ENCODE assay signal across 26 cellular contexts in genomic region chr16:69844441-69844840, GRCh38.
DNase-seq lines count a peak whose midpoint lies in the region; ATAC-seq, FAIRE-seq and TF ChIP-seq lines count a peak whose summit lies in the region.
"Had no signal": no experiment of that assay in that cellular context is flagged by ENCODE, and none has a peak within 500 bp of the region (broad histone marks: within the 10 kb centered on the region; RNA-seq: fewer than 3 reads in every experiment).

No MANE protein-coding gene starts in this region.

- no TSS peak for BruUV-seq in HepG2 (replicated peaks; lab: Mats Ljungman, UMichigan)

- H3K9me3 ChIP-seq in HepG2 (ENCODE audit: low read length): no peaks in the 10 kb centered on the region
- H3K9me3 ChIP-seq in right lobe of liver: no peaks in the 10 kb centered on the region
- H3K9me3 ChIP-seq in spleen: no peaks in the 10 kb centered on the region
- H3K9me3 ChIP-seq: A549; BE2C; BLaER1 treated with 17β-estradiol and CSF1 and Interleukin-3, amounts not matched to agents 10 nM and 100 nM; HAP-1 had no signal

- TF ChIP-seq EP300 in HepG2 (IDR thresholded peaks at IDR 0.05; ENCODE audit: low read depth in 2 of 2, low read length in 2 of 2): no peak
- no peak for TF ChIP-seq EP300 in HepG2 (CRISPR knock-in tag; IDR thresholded peaks at IDR 0.05; ENCODE audit: borderline replicate concordance)

- H3K9ac ChIP-seq in HepG2 (ENCODE audit: insufficient read depth, low read depth, low read length): no peak overlapping the region
- H3K9ac ChIP-seq: BLaER1 treated with 17β-estradiol and CSF1 and Interleukin-3, amounts not matched to agents 10 nM and 100 nM; GM23248 had no signal

- WGBS in HepG2 (ENCODE audit: low lambda C conversion rate): 80% methylated on average over 8 of the region's 8 CpGs
- 81% methylated on average over 6 of the region's 8 CpGs for WGBS in right lobe of liver (ENCODE audit: insufficient coverage, low coverage, low lambda C conversion rate, missing lambda C conversion rate)
- WGBS in spleen, 5 donors: 71 to 87% (median 79%) methylated on average over 8 of the region's 8 CpGs

- no peak for TF ChIP-seq POLR2A in HepG2 (IDR thresholded peaks at IDR 0.05; ENCODE audit: insufficient read depth in 1 of 2, low read depth in 2 of 2, low read length in 2 of 2)
- no peak for TF ChIP-seq POLR2A in right lobe of liver (IDR thresholded peaks at IDR 0.05)
- no peak for TF ChIP-seq POLR2A in spleen (IDR thresholded peaks at IDR 0.05)

- no peaks in the 10 kb centered on the region for H3K79me2 ChIP-seq in HepG2 (ENCODE audit: insufficient read depth, low read length)

- POLR2A ChIA-PET in HepG2 (lab: Yijun Ruan, JAX): no interaction called here

- CTCF ChIA-PET in HepG2 (lab: Yijun Ruan, JAX; ENCODE audit: low intra/inter-chr PET ratio, low total read pairs): no interaction called here

- in situ Hi-C loops in HepG2 (cut with HindIII; ENCODE audit: extremely low pct_ligation_motif_present, low pct_unique_long_range_greater_than_20kb): no loop called here

- H3K27me3 ChIP-seq in HepG2 (ENCODE audit: control insufficient read depth in 1 of 2, insufficient read depth in 2 of 2, low read length in 2 of 2) (no peaks in the 10 kb centered on the region), right lobe of liver (no peaks in the 10 kb centered on the region), bronchial epithelial cell (ENCODE audit: control insufficient read depth, insufficient read depth, low read length) (no peaks in the 10 kb centered on the region), spleen (replicated peaks in 1 of 7) (no peaks in the 10 kb centered on the region)
- H3K27me3 ChIP-seq: BE2C; BLaER1 treated with 17β-estradiol and CSF1 and Interleukin-3, amounts not matched to agents 10 nM and 100 nM had no signal

- no peak overlapping the region for H3K4me2 ChIP-seq in HepG2 (ENCODE audit: low read depth, low read length)
- H3K4me2 ChIP-seq: A549; BLaER1 treated with 17β-estradiol and CSF1 and Interleukin-3, amounts not matched to agents 10 nM and 100 nM had no signal

- intact Hi-C loops in HepG2 (cut with micrococcal nuclease; ENCODE audit: unreplicated experiment) (no loop called here), right lobe of liver (cut with DNase I) (no loop called here), spleen (cut with DNase I; ENCODE audit: low total_unique reads) (no loop called here)

- no peak for DNase-seq in HepG2 (ENCODE audit: low spot score)
- no peak for DNase-seq in right lobe of liver
- DNase-seq in bronchial epithelial cell (ENCODE audit: low read depth): no peak
- DNase-seq in spleen: no peak
- no peak for DNase-seq in GOT3 (lab: John Stamatoyannopoulos, UW)
- DNase-seq: ACHN; AML-193; BE2C; CD4-positive, alpha-beta T cell; CD8-positive, alpha-beta memory T cell; DMS 273 treated with DMSO at 0.1 percent for 48 hours; DMS79; EL; GDM1; GM23248; HFFc6 had no signal

- H4K20me1 ChIP-seq in HepG2 (ENCODE audit: insufficient read depth, low read length): no peaks in the 10 kb centered on the region

- H3K36me3 ChIP-seq in HepG2 (replicated peaks in 1 of 2; ENCODE audit: control insufficient read depth in 1 of 2, insufficient read depth in 2 of 2, low read length in 2 of 2) (peaks cover 4 to 25% of the 10 kb centered on the region in 2 experiments; a peak in 4 of 5 replicates), right lobe of liver (peaks cover 0 to 10% (median 1%) of the 10 kb centered on the region in 4 donors), bronchial epithelial cell (ENCODE audit: control insufficient read depth, insufficient read depth, low read length) (peaks cover 2% of the 10 kb centered on the region), spleen (peaks cover 0 to 100% (median 39%) of the 10 kb centered on the region in 6 donors)
- H3K36me3 ChIP-seq: BE2C, HAP-1 had no signal

- no peak for ATAC-seq in HepG2
- ATAC-seq in right lobe of liver: no peak
- ATAC-seq in HG02610 (IDR thresholded peaks at IDR 0.05; ENCODE audit: unreplicated experiment): no peak
- ATAC-seq in HG03460 (IDR thresholded peaks at IDR 0.05; ENCODE audit: unreplicated experiment): no peak
- ATAC-seq: A549, GM12878 had no signal

- no peak overlapping the region for H3K4me3 ChIP-seq in HepG2 (replicated peaks in 1 of 3; ENCODE audit: insufficient read depth in 1 of 3, low read depth in 2 of 3, low read length in 3 of 3)
- no peak overlapping the region for H3K4me3 ChIP-seq in right lobe of liver
- no peak overlapping the region for H3K4me3 ChIP-seq in bronchial epithelial cell (ENCODE audit: low read depth, low read length)
- no peak overlapping the region for H3K4me3 ChIP-seq in spleen
- H3K4me3 ChIP-seq: A549; BLaER1 treated with 17β-estradiol and CSF1 and Interleukin-3, amounts not matched to agents 10 nM and 100 nM; GM12878; GM23248; HAP-1 had no signal

- H3K27ac ChIP-seq in HepG2 (ENCODE audit: extremely low read length, insufficient read depth, low read length) (peak overlapping the region; percentile 34), right lobe of liver (no peak overlapping the region), spleen (peak overlapping the region in 6 of 8 donors; percentile 52 to 72 (median 68))
- H3K27ac ChIP-seq: 22Rv1; A549; BLaER1 treated with 17β-estradiol and CSF1 and Interleukin-3, amounts not matched to agents 10 nM and 100 nM; GM23248 had no signal

- TF ChIP-seq CTCF in HepG2 (CRISPR knock-in tag; IDR thresholded peaks at IDR 0.05): no peak
- TF ChIP-seq CTCF in right lobe of liver (IDR thresholded peaks at IDR 0.05): no peak
- TF ChIP-seq CTCF in bronchial epithelial cell (IDR thresholded peaks at IDR 0.05; ENCODE audit: insufficient read depth, low read length, severe bottlenecking): no peak
- no peak for TF ChIP-seq CTCF in spleen (IDR thresholded peaks at IDR 0.05 in 8 of 11, conservative IDR thresholded peaks at IDR 0.05 in 3 of 11)

- no peak for FAIRE-seq in HepG2 (lab: Jason Lieb, UNC)
- FAIRE-seq in bronchial epithelial cell (lab: Jason Lieb, UNC): peak; percentile 83
- FAIRE-seq: A549, D721Med, GM12878, GM19239, H54 had no signal

- no peak overlapping the region for H2AFZ ChIP-seq in HepG2 (ENCODE audit: low read length)
- H2AFZ ChIP-seq: GM23248 had no signal

- H3K4me1 ChIP-seq in HepG2 (ENCODE audit: insufficient read depth, low read length) (peaks cover 73% of the 10 kb centered on the region), right lobe of liver (no peaks in the 10 kb centered on the region), spleen (peaks cover 2 to 31% (median 7%) of the 10 kb centered on the region in 6 donors)
- H3K4me1 ChIP-seq: A549, BE2C, HAP-1 had no signal

- no peak for TF ChIP-seq RAD21 in HepG2 (CRISPR knock-in tag; IDR thresholded peaks at IDR 0.05)

TF ChIP-seq in HepG2, 621 proteins besides CTCF, POLR2A, EP300 and RAD21 (continues in another document):
- no peak for TF ChIP-seq BORCS8-MEF2B (CRISPR knock-in tag; IDR thresholded peaks at IDR 0.05)
- no peak for TF ChIP-seq SRY (CRISPR knock-in tag; IDR thresholded peaks at IDR 0.05)
- TF ChIP-seq ZNF605 (CRISPR knock-in tag; IDR thresholded peaks at IDR 0.05): no peak
- TF ChIP-seq, protein P1, sequence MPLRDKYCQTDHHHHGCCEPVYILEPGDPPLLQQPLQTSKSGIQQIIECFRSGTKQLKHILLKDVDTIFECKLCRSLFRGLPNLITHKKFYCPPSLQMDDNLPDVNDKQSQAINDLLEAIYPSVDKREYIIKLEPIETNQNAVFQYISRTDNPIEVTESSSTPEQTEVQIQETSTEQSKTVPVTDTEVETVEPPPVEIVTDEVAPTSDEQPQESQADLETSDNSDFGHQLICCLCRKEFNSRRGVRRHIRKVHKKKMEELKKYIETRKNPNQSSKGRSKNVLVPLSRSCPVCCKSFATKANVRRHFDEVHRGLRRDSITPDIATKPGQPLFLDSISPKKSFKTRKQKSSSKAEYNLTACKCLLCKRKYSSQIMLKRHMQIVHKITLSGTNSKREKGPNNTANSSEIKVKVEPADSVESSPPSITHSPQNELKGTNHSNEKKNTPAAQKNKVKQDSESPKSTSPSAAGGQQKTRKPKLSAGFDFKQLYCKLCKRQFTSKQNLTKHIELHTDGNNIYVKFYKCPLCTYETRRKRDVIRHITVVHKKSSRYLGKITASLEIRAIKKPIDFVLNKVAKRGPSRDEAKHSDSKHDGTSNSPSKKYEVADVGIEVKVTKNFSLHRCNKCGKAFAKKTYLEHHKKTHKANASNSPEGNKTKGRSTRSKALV (CRISPR knock-in tag; IDR thresholded peaks at IDR 0.05): no peak
- TF ChIP-seq ESRRA (CRISPR knock-in tag; IDR thresholded peaks at IDR 0.05; ENCODE audit: low read depth): 0 out of 2 replicates have a peak, but pooled peaks have one; percentile 3
- peak; percentile 23; the same call in 1 of the 2 replicates for TF ChIP-seq ETV5 (CRISPR knock-in tag; IDR thresholded peaks at IDR 0.05; ENCODE audit: borderline replicate concordance)
- TF ChIP-seq, protein P2, sequence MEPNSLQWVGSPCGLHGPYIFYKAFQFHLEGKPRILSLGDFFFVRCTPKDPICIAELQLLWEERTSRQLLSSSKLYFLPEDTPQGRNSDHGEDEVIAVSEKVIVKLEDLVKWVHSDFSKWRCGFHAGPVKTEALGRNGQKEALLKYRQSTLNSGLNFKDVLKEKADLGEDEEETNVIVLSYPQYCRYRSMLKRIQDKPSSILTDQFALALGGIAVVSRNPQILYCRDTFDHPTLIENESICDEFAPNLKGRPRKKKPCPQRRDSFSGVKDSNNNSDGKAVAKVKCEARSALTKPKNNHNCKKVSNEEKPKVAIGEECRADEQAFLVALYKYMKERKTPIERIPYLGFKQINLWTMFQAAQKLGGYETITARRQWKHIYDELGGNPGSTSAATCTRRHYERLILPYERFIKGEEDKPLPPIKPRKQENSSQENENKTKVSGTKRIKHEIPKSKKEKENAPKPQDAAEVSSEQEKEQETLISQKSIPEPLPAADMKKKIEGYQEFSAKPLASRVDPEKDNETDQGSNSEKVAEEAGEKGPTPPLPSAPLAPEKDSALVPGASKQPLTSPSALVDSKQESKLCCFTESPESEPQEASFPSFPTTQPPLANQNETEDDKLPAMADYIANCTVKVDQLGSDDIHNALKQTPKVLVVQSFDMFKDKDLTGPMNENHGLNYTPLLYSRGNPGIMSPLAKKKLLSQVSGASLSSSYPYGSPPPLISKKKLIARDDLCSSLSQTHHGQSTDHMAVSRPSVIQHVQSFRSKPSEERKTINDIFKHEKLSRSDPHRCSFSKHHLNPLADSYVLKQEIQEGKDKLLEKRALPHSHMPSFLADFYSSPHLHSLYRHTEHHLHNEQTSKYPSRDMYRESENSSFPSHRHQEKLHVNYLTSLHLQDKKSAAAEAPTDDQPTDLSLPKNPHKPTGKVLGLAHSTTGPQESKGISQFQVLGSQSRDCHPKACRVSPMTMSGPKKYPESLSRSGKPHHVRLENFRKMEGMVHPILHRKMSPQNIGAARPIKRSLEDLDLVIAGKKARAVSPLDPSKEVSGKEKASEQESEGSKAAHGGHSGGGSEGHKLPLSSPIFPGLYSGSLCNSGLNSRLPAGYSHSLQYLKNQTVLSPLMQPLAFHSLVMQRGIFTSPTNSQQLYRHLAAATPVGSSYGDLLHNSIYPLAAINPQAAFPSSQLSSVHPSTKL (CRISPR knock-in tag; IDR thresholded peaks at IDR 0.05): peak; percentile 58
- TF ChIP-seq KLF11 (CRISPR knock-in tag; IDR thresholded peaks at IDR 0.05): no peak

Comparison
In these comparisons a context has a peak if more than half of its experiments do, and no peak if none do; other contexts are left out.
1. H3K27ac ChIP-seq: peak in HepG2 (single experiment) and spleen (6 of 8); none in right lobe of liver (0 of 3).